Comparison of ENCODE assay signal across 7 cellular contexts in genomic region chr1:33080373-33080772, GRCh38. TPM values are rescaled to one million over a fixed set of nuclear protein-coding genes. Genes with fewer than 3 reads are reported as not detected.
A peak's percentile ranks its signal among the peaks of the same experiment; 100 is the strongest.
DNase-seq lines count a peak whose midpoint lies in the region; ATAC-seq, FAIRE-seq and TF ChIP-seq lines count a peak whose summit lies in the region.

No MANE protein-coding gene starts in this region.

- peak overlapping the region; percentile 70 for H3K4me3 Mint-ChIP-seq in activated T-helper 2 cell treated with anti-CD3 and anti-CD28 coated beads, Interferon-gamma antibody, Interleukin-2, Interleukin-4, amounts not matched to agents 10 μg/mL and 5 μg/mL and 100 μg/mL, durations not matched to agents 14 hours and 24 hours and 36 hours (ENCODE audit: low read depth)

- H3K9me1 ChIP-seq in keratinocyte (ENCODE audit: control insufficient read depth, extremely low read depth, insufficient read depth, low read length), result peaks cover 2% of the 10 kb centered on the region

- DNase-seq in activated T-helper 2 cell treated with anti-CD3 and anti-CD28 coated beads, Interferon-gamma antibody, Interleukin-2, Interleukin-4, amounts not matched to agents 10 μg/mL and 5 μg/mL and 100 μg/mL, durations not matched to agents 14 hours and 24 hours and 36 hours (ENCODE audit: low spot score), result no peak
- no peak for DNase-seq in keratinocyte (ENCODE audit: low read depth, low spot score)
- DNase-seq in NCI-H2171 treated with DMSO at 0.1 percent for 48 hours (lab: John Stamatoyannopoulos, UW), result no peak
- no peak for DNase-seq in D341Med (ENCODE audit: low spot score)

- H3K79me2 ChIP-seq in keratinocyte (ENCODE audit: control insufficient read depth, insufficient read depth, low read length), result no peaks in the 10 kb centered on the region

- no peak for FAIRE-seq in keratinocyte (lab: Jason Lieb, UNC)

- ATAC-seq in GM18870 (IDR thresholded peaks at IDR 0.05; ENCODE audit: unreplicated experiment), result no peak

- H3K27me3 ChIP-seq in HUES64 (ENCODE audit: insufficient read depth, low read length), result peaks cover 50% of the 10 kb centered on the region
- no peaks in the 10 kb centered on the region for H3K27me3 ChIP-seq in keratinocyte (ENCODE audit: control insufficient read depth, extremely low read depth, insufficient read depth, low read length)
- H3K27me3 ChIP-seq in stomach smooth muscle (ENCODE audit: control insufficient read depth in 1 of 2, insufficient read depth in 2 of 2, low read length in 2 of 2), result no peaks in the 10 kb centered on the region

- peak overlapping the region; percentile 90 for H3K4me2 ChIP-seq in keratinocyte (ENCODE audit: control insufficient read depth, extremely low read depth, insufficient read depth, low read depth, low read length)

- H3K27me3 Mint-ChIP-seq in activated T-helper 2 cell treated with anti-CD3 and anti-CD28 coated beads, Interferon-gamma antibody, Interleukin-2, Interleukin-4, amounts not matched to agents 10 μg/mL and 5 μg/mL and 100 μg/mL, durations not matched to agents 14 hours and 24 hours and 36 hours (ENCODE audit: low read depth), result peaks cover 25% of the 10 kb centered on the region

- H3K27ac Mint-ChIP-seq in activated T-helper 2 cell treated with anti-CD3 and anti-CD28 coated beads, Interferon-gamma antibody, Interleukin-2, Interleukin-4, amounts not matched to agents 10 μg/mL and 5 μg/mL and 100 μg/mL, durations not matched to agents 14 hours and 24 hours and 36 hours, result no peak overlapping the region

- H3K27ac ChIP-seq in HUES64 (ENCODE audit: low read depth, low read length) (no peak overlapping the region), keratinocyte (ENCODE audit: control insufficient read depth, insufficient read depth, low read length) (peak overlapping the region; percentile 11), stomach smooth muscle (ENCODE audit: low read length) (no peak overlapping the region)

- intact Hi-C loops in activated T-helper 2 cell treated with anti-CD3 and anti-CD28 coated beads, Interferon-gamma antibody, Interleukin-2, Interleukin-4, amounts not matched to agents 10 μg/mL and 5 μg/mL and 100 μg/mL, durations not matched to agents 14 hours and 24 hours and 36 hours (cut with micrococcal nuclease), result loop anchor here (5.0 kb wide), 2 partner anchors 43 to 47 kb away; partner anchors contain the start of gene AK2

- H3K4me1 Mint-ChIP-seq in activated T-helper 2 cell treated with anti-CD3 and anti-CD28 coated beads, Interferon-gamma antibody, Interleukin-2, Interleukin-4, amounts not matched to agents 10 μg/mL and 5 μg/mL and 100 μg/mL, durations not matched to agents 14 hours and 24 hours and 36 hours (ENCODE audit: low read depth), result peaks cover 20% of the 10 kb centered on the region

- H4K20me1 ChIP-seq in keratinocyte (ENCODE audit: control insufficient read depth, extremely low read depth, insufficient read depth, low read length), result no peaks in the 10 kb centered on the region

- H3K9ac ChIP-seq in HUES64 (ENCODE audit: low read depth, low read length) (peak overlapping the region; percentile 35; the same call in 1 of the 2 replicates), keratinocyte (ENCODE audit: control insufficient read depth, extremely low read depth, insufficient read depth, low read length) (peak overlapping the region; percentile 60), stomach smooth muscle (ENCODE audit: low read length in 2 of 2) (peak overlapping the region; percentile 59 to 76)

- dilution Hi-C loops in keratinocyte (cut with MboI; ENCODE audit: extremely low pct_ligation_motif_present, low sequenced_read_pairs), result no loop called here

- TF ChIP-seq CTCF in keratinocyte (optimal IDR thresholded peaks at IDR 0.05 in 1 of 3, IDR thresholded peaks at IDR 0.05 in 1 of 3, conservative IDR thresholded peaks at IDR 0.05 in 1 of 3; ENCODE audit: extremely low read depth in 1 of 3, insufficient read depth in 2 of 3, low read length in 3 of 3), result no peak

- no peaks in the 10 kb centered on the region for H3K36me3 Mint-ChIP-seq in activated T-helper 2 cell treated with anti-CD3 and anti-CD28 coated beads, Interferon-gamma antibody, Interleukin-2, Interleukin-4, amounts not matched to agents 10 μg/mL and 5 μg/mL and 100 μg/mL, durations not matched to agents 14 hours and 24 hours and 36 hours (ENCODE audit: low read depth)

- 0 out of 2 replicates have a peak, but pooled peaks cover 5% of the 10 kb centered on the region for H3K4me1 ChIP-seq in HUES64 (ENCODE audit: insufficient read depth, low read length)
- H3K4me1 ChIP-seq in keratinocyte (ENCODE audit: control insufficient read depth, extremely low read depth, insufficient read depth, low read length), result peaks cover 6% of the 10 kb centered on the region
- peaks cover 19% of the 10 kb centered on the region for H3K4me1 ChIP-seq in stomach smooth muscle (ENCODE audit: control insufficient read depth, insufficient read depth, low read length)

- WGBS in HUES64, result 57% methylated on average over 6 of the region's 6 CpGs

- peak overlapping the region; percentile 78 for H2AFZ ChIP-seq in keratinocyte (ENCODE audit: control insufficient read depth, low read length)

- H3K9me3 ChIP-seq in HUES64 (ENCODE audit: insufficient read depth, low read depth, low read length), result no peaks in the 10 kb centered on the region
- no peaks in the 10 kb centered on the region for H3K9me3 ChIP-seq in keratinocyte (ENCODE audit: control insufficient read depth, low read depth, low read length)
- no peaks in the 10 kb centered on the region for H3K9me3 ChIP-seq in stomach smooth muscle (ENCODE audit: control insufficient read depth in 2 of 2, low read length in 2 of 2)

- H3K36me3 ChIP-seq in HUES64 (ENCODE audit: insufficient read depth, low read length) (no peaks in the 10 kb centered on the region), keratinocyte (ENCODE audit: control insufficient read depth in 2 of 2, extremely low read depth in 1 of 2, insufficient read depth in 2 of 2, low read length in 2 of 2) (no peaks in the 10 kb centered on the region), stomach smooth muscle (ENCODE audit: control insufficient read depth in 2 of 2, insufficient read depth in 2 of 2, low read length in 2 of 2) (no peaks in the 10 kb centered on the region)

- no peaks in the 10 kb centered on the region for H3K9me3 Mint-ChIP-seq in activated T-helper 2 cell treated with anti-CD3 and anti-CD28 coated beads, Interferon-gamma antibody, Interleukin-2, Interleukin-4, amounts not matched to agents 10 μg/mL and 5 μg/mL and 100 μg/mL, durations not matched to agents 14 hours and 24 hours and 36 hours

- H3K4me3 ChIP-seq in HUES64 (ENCODE audit: low read length), result peak overlapping the region; percentile 78
- H3K4me3 ChIP-seq in keratinocyte (ENCODE audit: control insufficient read depth in 2 of 3, extremely low read depth in 1 of 3, insufficient read depth in 2 of 3, low read depth in 1 of 3, low read length in 3 of 3), result peak overlapping the region; percentile 64 to 77 (median 73)
- peak overlapping the region; percentile 75 to 88 for H3K4me3 ChIP-seq in stomach smooth muscle (ENCODE audit: low read length in 2 of 2)

RNA-seq across cellular contexts. Expression of gene AZIN2, which starts 0.6 kb away (rescaled TPM):
- 1.00 TPM for polyA plus RNA-seq in HUES64 (2013, experiment 1 of 2)
- 1.1 TPM for polyA plus RNA-seq in HUES64 (2013, experiment 2 of 2)
- 2.4 and 2.9 TPM in 2 replicates for total RNA-seq in activated T-helper 2 cell treated with anti-CD3 and anti-CD28 coated beads, Interferon-gamma antibody, Interleukin-2, Interleukin-4, amounts not matched to agents 10 μg/mL and 5 μg/mL and 100 μg/mL, durations not matched to agents 14 hours and 24 hours and 36 hours
- 5.9 to 9.1 TPM (median 6.7 TPM) in 3 replicates for polyA plus RNA-seq in keratinocyte
- 1.1 TPM for polyA plus RNA-seq in keratinocyte (2011; ENCODE audit: low read depth)
- polyA plus RNA-seq in keratinocyte (2011; cell fraction: cytosol; rRNA removed), result 4.0 and 7.1 TPM in 2 replicates
- polyA plus RNA-seq in keratinocyte (2011; cell fraction: nucleus; rRNA removed), result 15.5 and 24.5 TPM in 2 replicates
- 2.9 and 5.1 TPM in 2 replicates for polyA plus RNA-seq in keratinocyte (2012; ENCODE audit: low replicate concordance)
- polyA minus RNA-seq in keratinocyte, result 3.2 to 8.6 TPM (median 8.3 TPM) in 3 replicates
- polyA minus RNA-seq in keratinocyte (2011; cell fraction: cytosol; rRNA and poly(A)+ RNA removed), result 10.0 TPM
- polyA minus RNA-seq in keratinocyte (2011; cell fraction: nucleus; rRNA and poly(A)+ RNA removed), result 8.8 and 15.8 TPM in 2 replicates

RNA-seq across cellular contexts. Expression of gene AK2, which starts 43.7 kb away (rescaled TPM):
- polyA plus RNA-seq in HUES64 (2013, experiment 1 of 2), result 101 TPM
- 94.8 TPM for polyA plus RNA-seq in HUES64 (2013, experiment 2 of 2)
- 349 TPM in 2 replicates for total RNA-seq in activated T-helper 2 cell treated with anti-CD3 and anti-CD28 coated beads, Interferon-gamma antibody, Interleukin-2, Interleukin-4, amounts not matched to agents 10 μg/mL and 5 μg/mL and 100 μg/mL, durations not matched to agents 14 hours and 24 hours and 36 hours
- polyA plus RNA-seq in keratinocyte, result 193 to 258 TPM (median 256 TPM) in 3 replicates
- polyA plus RNA-seq in keratinocyte (2011; ENCODE audit: low read depth), result 68.5 TPM
- polyA plus RNA-seq in keratinocyte (2011; cell fraction: cytosol; rRNA removed), result 240 and 263 TPM in 2 replicates
- 231 and 290 TPM in 2 replicates for polyA plus RNA-seq in keratinocyte (2011; cell fraction: nucleus; rRNA removed)
- polyA plus RNA-seq in keratinocyte (2012; ENCODE audit: low replicate concordance), result 163 and 201 TPM in 2 replicates
- 43.8 to 97.5 TPM (median 91.4 TPM) in 3 replicates for polyA minus RNA-seq in keratinocyte
- 123 TPM for polyA minus RNA-seq in keratinocyte (2011; cell fraction: cytosol; rRNA and poly(A)+ RNA removed)
- 36.0 and 67.2 TPM in 2 replicates for polyA minus RNA-seq in keratinocyte (2011; cell fraction: nucleus; rRNA and poly(A)+ RNA removed)
